Comparison of ENCODE assay signal across 21 cellular contexts in genomic region chr5:37090781-37091180, GRCh38.
DNase-seq lines count a peak whose midpoint lies in the region; FAIRE-seq and TF ChIP-seq lines count a peak whose summit lies in the region.
"Had no signal": no experiment of that assay in that cellular context is flagged by ENCODE, and none has a peak within 500 bp of the region (broad histone marks: within the 10 kb centered on the region; RNA-seq: fewer than 3 reads in every experiment).

No MANE protein-coding gene starts in this region.

- H3K36me3 Mint-ChIP-seq in activated T-cell treated with anti-CD3 and anti-CD28 coated beads, Interleukin-2, amount 50 U/mL, for 24 hours (ENCODE audit: low read depth), result peaks cover 6% of the 10 kb centered on the region

- H3K4me2 ChIP-seq in hepatocyte, result peak overlapping the region; percentile 1
- H3K4me2 ChIP-seq: GM23338, SK-N-SH had no signal

- no peak overlapping the region for H3K27ac Mint-ChIP-seq in activated T-cell treated with anti-CD3 and anti-CD28 coated beads, Interleukin-2, amount 50 U/mL, for 24 hours
- H3K27ac Mint-ChIP-seq: CD8-positive, alpha-beta T cell; GM23338 had no signal

- H3K4me1 ChIP-seq in hepatocyte (ENCODE audit: insufficient read depth), result no peaks in the 10 kb centered on the region

- no peak for TF ChIP-seq CTCF in hepatocyte (IDR thresholded peaks at IDR 0.05; ENCODE audit: poor library complexity)

- no peak for FAIRE-seq in frontal cortex (lab: Jason Lieb, UNC)
- FAIRE-seq: D721Med, G401.6, RCC 7860 had no signal

- DNase-seq in NCI-H146 (lab: John Stamatoyannopoulos, UW) (peak; percentile 51), NCI-H146 treated with DMSO at 0.1 percent for 48 hours (lab: John Stamatoyannopoulos, UW; ENCODE audit: unreplicated experiment) (no peak), amniotic epithelial cell (ENCODE audit: low read depth) (peak; percentile 53), hepatocyte (ENCODE audit: low spot score) (no peak), frontal cortex (ENCODE audit: low spot score in 2 of 2) (no peak), dedifferentiated amniotic fluid mesenchymal stem cell (ENCODE audit: extremely low spot score) (no peak)
- DNase-seq in activated CD4-positive, alpha-beta T cell treated with anti-CD3 and anti-CD28 coated beads, Interleukin-2, amount 50 U/mL, for 48 hours, result no peak
- no peak for DNase-seq in activated T-cell treated with anti-CD3 and anti-CD28 coated beads, Interleukin-2, amount 50 U/mL, for 24 hours
- DNase-seq: 8988T; CD8-positive, alpha-beta T cell; DMS79 treated with DMSO at 0.1 percent for 48 hours; NCI-H1048; NCI-H1436 treated with DMSO at 0.1 percent for 48 hours; NCI-H2081 treated with DMSO at 0.1 percent for 48 hours; NCI-H526 treated with DMSO at 0.1 percent for 48 hours; Right ventricle myocardium superior; SK-N-SH had no signal

- H3K4me3 ChIP-seq in hepatocyte, result no peak overlapping the region
- H3K4me3 ChIP-seq: GM23338 had no signal

- no peaks in the 10 kb centered on the region for H4K20me1 ChIP-seq in hepatocyte (ENCODE audit: insufficient read depth, poor library complexity, severe bottlenecking)

- WGBS in hepatocyte (ENCODE audit: low lambda C conversion rate, missing lambda C conversion rate), result 49% methylated on average over 2 of the region's 2 CpGs

- no peaks in the 10 kb centered on the region for H3K79me2 ChIP-seq in hepatocyte

- H3K27me3 ChIP-seq in hepatocyte, result no peaks in the 10 kb centered on the region

- no peak overlapping the region for H3K4me3 Mint-ChIP-seq in activated T-cell treated with anti-CD3 and anti-CD28 coated beads, Interleukin-2, amount 50 U/mL, for 24 hours
- H3K4me3 Mint-ChIP-seq: CD8-positive, alpha-beta T cell; GM23338 had no signal

- H3K36me3 ChIP-seq in hepatocyte (replicated peaks; ENCODE audit: insufficient read depth, low read depth), result no peaks in the 10 kb centered on the region

- H3K27ac ChIP-seq in hepatocyte, result peak overlapping the region; percentile 70

- H3K9me3 ChIP-seq in hepatocyte (ENCODE audit: low read depth), result peaks cover 7% of the 10 kb centered on the region
- H3K9me3 ChIP-seq: SK-N-SH had no signal

- no peaks in the 10 kb centered on the region for H3K9me3 Mint-ChIP-seq in activated T-cell treated with anti-CD3 and anti-CD28 coated beads, Interleukin-2, amount 50 U/mL, for 24 hours
- H3K9me3 Mint-ChIP-seq: CD8-positive, alpha-beta T cell; GM23338 had no signal

- H2AFZ ChIP-seq in hepatocyte, result no peak overlapping the region
- H2AFZ ChIP-seq: GM23338 had no signal

- no peaks in the 10 kb centered on the region for H3K27me3 Mint-ChIP-seq in activated T-cell treated with anti-CD3 and anti-CD28 coated beads, Interleukin-2, amount 50 U/mL, for 24 hours

- H3K9me2 ChIP-seq in hepatocyte (replicated peaks; ENCODE audit: insufficient read depth), result no peaks in the 10 kb centered on the region
- H3K9me2 ChIP-seq: SK-N-SH had no signal

- no peaks in the 10 kb centered on the region for H3K4me1 Mint-ChIP-seq in activated T-cell treated with anti-CD3 and anti-CD28 coated beads, Interleukin-2, amount 50 U/mL, for 24 hours (ENCODE audit: low read depth)

Comparison
In these comparisons a context has a peak if more than half of its experiments do, and no peak if none do; other contexts are left out.
1. DNase-seq: peak in NCI-H146 (single experiment) and amniotic epithelial cell (single experiment); none in NCI-H146 treated with DMSO at 0.1 percent for 48 hours (single experiment), hepatocyte (single experiment), frontal cortex (0 of 2), activated CD4-positive, alpha-beta T cell treated with anti-CD3 and anti-CD28 coated beads, Interleukin-2, amount 50 U/mL, for 48 hours (0 of 2), activated T-cell treated with anti-CD3 and anti-CD28 coated beads, Interleukin-2, amount 50 U/mL, for 24 hours (single experiment) and dedifferentiated amniotic fluid mesenchymal stem cell (single experiment).